Comparison of ENCODE assay signal across 18 cellular contexts in the genomic region with DNA sequence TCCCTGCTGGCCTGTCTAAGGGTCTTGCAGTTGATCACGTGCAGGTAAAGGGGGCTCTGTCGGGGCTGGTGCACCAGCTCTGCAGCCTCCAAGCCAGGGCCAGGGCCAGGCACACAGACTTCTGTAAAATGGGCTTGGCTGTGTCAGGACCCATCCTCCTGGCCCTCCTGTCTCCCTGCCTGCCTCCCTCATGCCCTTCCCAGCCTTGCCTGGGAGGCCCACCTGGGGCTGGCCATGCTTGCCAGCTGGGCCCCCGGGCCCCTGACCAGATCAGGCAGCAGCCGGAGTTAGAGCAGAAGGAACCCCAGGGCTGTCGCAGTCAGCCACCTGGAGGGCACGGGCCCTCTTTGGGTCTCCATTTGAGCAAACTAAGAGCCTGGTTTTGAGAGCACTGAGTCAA. TPM values are rescaled to one million over a fixed set of nuclear protein-coding genes. Genes with fewer than 3 reads are reported as not detected.
A peak's percentile ranks its signal among the peaks of the same experiment; 100 is the strongest.
DNase-seq lines count a peak whose midpoint lies in the region; ATAC-seq, FAIRE-seq and TF ChIP-seq lines count a peak whose summit lies in the region.
"Had no signal": no experiment of that assay in that cellular context is flagged by ENCODE, and none has a peak within 500 bp of the region (broad histone marks: within the 10 kb centered on the region; RNA-seq: fewer than 3 reads in every experiment).

No MANE protein-coding gene starts in this region.

- FAIRE-seq in H54 (lab: Jason Lieb, UNC) = no peak

- peaks cover 25% of the 10 kb centered on the region for H3K4me1 Mint-ChIP-seq in activated naive CD4-positive, alpha-beta T cell treated with anti-CD3 and anti-CD28 coated beads for 36 hours (ENCODE audit: low read depth)
- peaks cover 26 to 44% (median 36%) of the 10 kb centered on the region in 3 donors for H3K4me1 Mint-ChIP-seq in CD8-positive, alpha-beta memory T cell
- peaks cover 21% of the 10 kb centered on the region for H3K4me1 Mint-ChIP-seq in activated T-helper 1 cell treated with anti-CD3 and anti-CD28 coated beads, Interleukin-12 subunit alpha, Interleukin-12 subunit beta, Interleukin-2, Interleukin-4 antibody, amounts not matched to agents 30 ng/mL and 10 ng/mL and 1 ng/mL, durations not matched to agents 14 hours and 24 hours and 36 hours (ENCODE audit: low read depth)

- no peaks in the 10 kb centered on the region for H3K27me3 ChIP-seq in CD8-positive, alpha-beta memory T cell (ENCODE audit: insufficient read depth, low read length, poor library complexity, severe bottlenecking)
- H3K27me3 ChIP-seq in osteoblast (ENCODE audit: insufficient read depth, low read length) = no peaks in the 10 kb centered on the region
- H3K27me3 ChIP-seq: SJCRH30 had no signal

- TF ChIP-seq POLR2A in H54 (IDR thresholded peaks at IDR 0.05; ENCODE audit: low read depth, low read length) = no peak

- H4K20me1 ChIP-seq in osteoblast (ENCODE audit: insufficient read depth, low read length) = peaks cover 7% of the 10 kb centered on the region

- H3K4me3 ChIP-seq in CD8-positive, alpha-beta memory T cell (ENCODE audit: low read length) = no peak overlapping the region
- no peak overlapping the region for H3K4me3 ChIP-seq in osteoblast (ENCODE audit: insufficient read depth, low read length)
- H3K4me3 ChIP-seq: SJCRH30 had no signal

- DNase-seq in activated naive CD4-positive, alpha-beta T cell treated with anti-CD3 and anti-CD28 coated beads for 36 hours = no peak
- no peak for DNase-seq in activated naive CD4-positive, alpha-beta T cell treated with anti-CD3 and anti-CD28 coated beads, Interleukin-2, amount 50 U/mL, for 72 hours (ENCODE audit: low spot score in 2 of 2)
- DNase-seq in CD8-positive, alpha-beta memory T cell = no peak
- no peak for DNase-seq in activated T-helper 1 cell treated with anti-CD3 and anti-CD28 coated beads, Interleukin-12 subunit alpha, Interleukin-12 subunit beta, Interleukin-2, Interleukin-4 antibody, amounts not matched to agents 30 ng/mL and 10 ng/mL and 1 ng/mL, durations not matched to agents 14 hours and 24 hours and 36 hours (ENCODE audit: low spot score)
- peak; percentile 82 for DNase-seq in osteoblast (ENCODE audit: insufficient read length, low spot score, missing footprints)
- no peak for DNase-seq in left colon
- DNase-seq in H54 (ENCODE audit: insufficient read length, low spot score) = no peak
- DNase-seq: HCEC 1CT, KBM-7, NCI-H1417 treated with DMSO at 0.1 percent for 48 hours, NCI-H2029, NCI-H2171, NCI-H446 treated with DMSO at 0.1 percent for 48 hours, NCI-H748 treated with DMSO at 0.1 percent for 48 hours, SJCRH30 had no signal

- H3K4me2 ChIP-seq in osteoblast (ENCODE audit: insufficient read depth, low read length) = no peak overlapping the region

- CTCF ChIA-PET in activated naive CD4-positive, alpha-beta T cell treated with anti-CD3 and anti-CD28 coated beads for 36 hours (lab: Charles Lee) = interaction anchor here (4.5 kb wide), 1 partner anchor 25 kb away, joined by 30 read pairs; a partner anchor contains a TSS
- CTCF ChIA-PET in CD8-positive, alpha-beta memory T cell (lab: Charles Lee) = interaction anchor here (1.1 kb wide), 1 partner anchor 25 kb away, joined by 8 read pairs; a partner anchor contains a TSS

- no peak for ATAC-seq in activated naive CD4-positive, alpha-beta T cell treated with anti-CD3 and anti-CD28 coated beads, Interleukin-2, amount 50 U/mL, for 72 hours
- ATAC-seq in left colon = no peak
- ATAC-seq in HG02973 (IDR thresholded peaks at IDR 0.05; ENCODE audit: unreplicated experiment) = no peak

- no peak for TF ChIP-seq CTCF in osteoblast (IDR thresholded peaks at IDR 0.05; ENCODE audit: extremely low read depth, low read depth, low read length)

- no peaks in the 10 kb centered on the region for H3K9me3 ChIP-seq in CD8-positive, alpha-beta memory T cell (ENCODE audit: low read length)
- H3K9me3 ChIP-seq in osteoblast (ENCODE audit: low read depth, low read length) = no peaks in the 10 kb centered on the region
- H3K9me3 ChIP-seq: SJCRH30 had no signal

- H3K36me3 ChIP-seq in CD8-positive, alpha-beta memory T cell (ENCODE audit: insufficient read depth, low read length) = no peaks in the 10 kb centered on the region
- no peaks in the 10 kb centered on the region for H3K36me3 ChIP-seq in osteoblast (ENCODE audit: insufficient read depth, low read length)
- H3K36me3 ChIP-seq: SJCRH30 had no signal

- H3K79me2 ChIP-seq in osteoblast (ENCODE audit: insufficient read depth, low read length) = peaks cover 4% of the 10 kb centered on the region

- no peak overlapping the region for H3K27ac ChIP-seq in CD8-positive, alpha-beta memory T cell (ENCODE audit: low read depth, low read length)
- H3K27ac ChIP-seq in osteoblast (ENCODE audit: low read depth, low read length) = no peak overlapping the region
- H3K27ac ChIP-seq: RWPE1, SJCRH30 had no signal

- intact Hi-C loops in activated naive CD4-positive, alpha-beta T cell treated with anti-CD3 and anti-CD28 coated beads for 36 hours (cut with micrococcal nuclease) = no loop called here
- intact Hi-C loops in activated T-helper 1 cell treated with anti-CD3 and anti-CD28 coated beads, Interleukin-12 subunit alpha, Interleukin-12 subunit beta, Interleukin-2, Interleukin-4 antibody, amounts not matched to agents 30 ng/mL and 10 ng/mL and 1 ng/mL, durations not matched to agents 14 hours and 24 hours and 36 hours (cut with micrococcal nuclease) = no loop called here
- intact Hi-C loops in left colon (cut with DNase I, micrococcal nuclease) = no loop called here

- peak overlapping the region; percentile 39 for H3K4me3 Mint-ChIP-seq in activated naive CD4-positive, alpha-beta T cell treated with anti-CD3 and anti-CD28 coated beads for 36 hours
- peak overlapping the region in 4 of 7 donors; percentile 13 to 77 (median 30) for H3K4me3 Mint-ChIP-seq in CD8-positive, alpha-beta memory T cell
- H3K4me3 Mint-ChIP-seq in activated T-helper 1 cell treated with anti-CD3 and anti-CD28 coated beads, Interleukin-12 subunit alpha, Interleukin-12 subunit beta, Interleukin-2, Interleukin-4 antibody, amounts not matched to agents 30 ng/mL and 10 ng/mL and 1 ng/mL, durations not matched to agents 14 hours and 24 hours and 36 hours = peak overlapping the region; percentile 37

- H3K36me3 Mint-ChIP-seq in activated naive CD4-positive, alpha-beta T cell treated with anti-CD3 and anti-CD28 coated beads for 36 hours (ENCODE audit: low read depth) = no peaks in the 10 kb centered on the region
- no peaks in the 10 kb centered on the region for H3K36me3 Mint-ChIP-seq in activated naive CD4-positive, alpha-beta T cell treated with anti-CD3 and anti-CD28 coated beads, Interleukin-2, amount 50 U/mL, for 72 hours
- peaks cover 0 to 21% (median 3%) of the 10 kb centered on the region in 3 donors for H3K36me3 Mint-ChIP-seq in CD8-positive, alpha-beta memory T cell
- no peaks in the 10 kb centered on the region for H3K36me3 Mint-ChIP-seq in activated T-helper 1 cell treated with anti-CD3 and anti-CD28 coated beads, Interleukin-12 subunit alpha, Interleukin-12 subunit beta, Interleukin-2, Interleukin-4 antibody, amounts not matched to agents 30 ng/mL and 10 ng/mL and 1 ng/mL, durations not matched to agents 14 hours and 24 hours and 36 hours (ENCODE audit: low read depth)

- no peak overlapping the region for H2AFZ ChIP-seq in osteoblast (ENCODE audit: low read length)

- POLR2A ChIA-PET in CD8-positive, alpha-beta memory T cell (lab: Charles Lee) = no interaction called here

- no peaks in the 10 kb centered on the region for H3K27me3 Mint-ChIP-seq in activated naive CD4-positive, alpha-beta T cell treated with anti-CD3 and anti-CD28 coated beads for 36 hours (ENCODE audit: low read depth)
- no peaks in the 10 kb centered on the region for H3K27me3 Mint-ChIP-seq in CD8-positive, alpha-beta memory T cell
- H3K27me3 Mint-ChIP-seq in activated T-helper 1 cell treated with anti-CD3 and anti-CD28 coated beads, Interleukin-12 subunit alpha, Interleukin-12 subunit beta, Interleukin-2, Interleukin-4 antibody, amounts not matched to agents 30 ng/mL and 10 ng/mL and 1 ng/mL, durations not matched to agents 14 hours and 24 hours and 36 hours (ENCODE audit: insufficient read depth) = no peaks in the 10 kb centered on the region

- no peaks in the 10 kb centered on the region for H3K9me3 Mint-ChIP-seq in activated naive CD4-positive, alpha-beta T cell treated with anti-CD3 and anti-CD28 coated beads for 36 hours
- H3K9me3 Mint-ChIP-seq in activated naive CD4-positive, alpha-beta T cell treated with anti-CD3 and anti-CD28 coated beads, Interleukin-2, amount 50 U/mL, for 72 hours = no peaks in the 10 kb centered on the region
- no peaks in the 10 kb centered on the region for H3K9me3 Mint-ChIP-seq in CD8-positive, alpha-beta memory T cell
- H3K9me3 Mint-ChIP-seq in activated T-helper 1 cell treated with anti-CD3 and anti-CD28 coated beads, Interleukin-12 subunit alpha, Interleukin-12 subunit beta, Interleukin-2, Interleukin-4 antibody, amounts not matched to agents 30 ng/mL and 10 ng/mL and 1 ng/mL, durations not matched to agents 14 hours and 24 hours and 36 hours = no peaks in the 10 kb centered on the region
- H3K9me3 Mint-ChIP-seq: CD14-positive monocyte had no signal

- H3K4me1 ChIP-seq in CD8-positive, alpha-beta memory T cell (ENCODE audit: insufficient read depth, low read length) = peaks cover 31% of the 10 kb centered on the region
- H3K4me1 ChIP-seq in osteoblast (ENCODE audit: insufficient read depth, low read length) = peaks cover 10% of the 10 kb centered on the region

- H3K27ac Mint-ChIP-seq in activated naive CD4-positive, alpha-beta T cell treated with anti-CD3 and anti-CD28 coated beads for 36 hours = no peak overlapping the region
- H3K27ac Mint-ChIP-seq in activated naive CD4-positive, alpha-beta T cell treated with anti-CD3 and anti-CD28 coated beads, Interleukin-2, amount 50 U/mL, for 72 hours = no peak overlapping the region
- H3K27ac Mint-ChIP-seq in CD8-positive, alpha-beta memory T cell = peak overlapping the region in 1 of 8 donors; percentile 20
- H3K27ac Mint-ChIP-seq in activated T-helper 1 cell treated with anti-CD3 and anti-CD28 coated beads, Interleukin-12 subunit alpha, Interleukin-12 subunit beta, Interleukin-2, Interleukin-4 antibody, amounts not matched to agents 30 ng/mL and 10 ng/mL and 1 ng/mL, durations not matched to agents 14 hours and 24 hours and 36 hours = no peak overlapping the region

RNA-seq across cellular contexts. Expression of a gene that starts 2.0 kb away (rescaled TPM):
- total RNA-seq in activated naive CD4-positive, alpha-beta T cell treated with anti-CD3 and anti-CD28 coated beads for 36 hours = 10 to 100 TPM; 10.1 to 11.0 TPM
- 10 to 100 TPM in 1 of 2 donors, 1 to 10 TPM in 1; 6.9 to 12.3 TPM for total RNA-seq in activated naive CD4-positive, alpha-beta T cell treated with anti-CD3 and anti-CD28 coated beads, Interleukin-2, amount 50 U/mL, for 72 hours
- 10 to 100 TPM; 10.3 to 11.0 TPM for total RNA-seq in CD8-positive, alpha-beta memory T cell
- polyA plus RNA-seq in CD8-positive, alpha-beta memory T cell = 70.5 TPM
- total RNA-seq in activated T-helper 1 cell treated with anti-CD3 and anti-CD28 coated beads, Interleukin-12 subunit alpha, Interleukin-12 subunit beta, Interleukin-2, Interleukin-4 antibody, amounts not matched to agents 30 ng/mL and 10 ng/mL and 1 ng/mL, durations not matched to agents 14 hours and 24 hours and 36 hours = 7.2 and 7.9 TPM in 2 replicates
- 65.1 and 68.8 TPM in 2 replicates for total RNA-seq in osteoblast
- total RNA-seq in left colon = 10 to 100 TPM; 10.3 to 10.7 TPM
